ENCODE assay signal across 10 cellular contexts in the genomic region with DNA sequence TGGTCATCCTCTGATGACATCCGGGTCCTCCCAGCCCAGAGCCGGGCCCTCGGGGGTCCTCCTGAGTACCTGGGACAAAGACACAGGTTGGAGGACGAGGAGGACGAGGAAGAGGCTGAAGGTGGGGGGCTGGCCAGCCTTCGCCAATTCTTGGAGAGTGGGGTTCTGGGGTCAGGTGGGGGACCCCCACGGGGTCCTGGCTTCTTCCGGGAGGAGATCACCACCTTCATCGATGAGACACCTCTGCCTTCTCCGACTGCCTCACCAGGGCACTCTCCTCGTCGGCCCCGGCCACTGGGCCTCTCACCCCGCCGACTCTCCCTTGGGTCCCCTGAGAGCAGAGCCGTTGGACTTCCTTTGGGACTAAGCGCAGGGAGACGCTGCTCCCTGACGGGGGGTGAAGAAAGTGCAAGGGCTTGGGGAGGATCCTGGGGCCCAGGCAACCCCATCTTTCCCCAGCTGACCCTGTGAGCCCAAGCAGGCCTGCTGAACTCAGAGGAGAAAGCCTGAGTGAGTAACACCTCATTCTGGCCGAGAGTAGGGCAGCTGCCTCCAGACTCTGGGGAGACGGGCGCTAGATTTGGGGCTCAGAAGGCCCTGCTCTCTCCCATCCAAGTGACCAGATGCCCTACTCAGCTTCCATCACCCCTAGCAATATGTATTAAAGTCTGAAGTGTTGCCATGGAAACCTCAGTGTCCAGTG. TPM values are rescaled to one million over a fixed set of nuclear protein-coding genes. Genes with fewer than 3 reads are reported as not detected.
DNase-seq lines count a peak whose midpoint lies in the region; ATAC-seq, FAIRE-seq and TF ChIP-seq lines count a peak whose summit lies in the region.
"Had no signal": no experiment of that assay in that cellular context is flagged by ENCODE, and none has a peak within 500 bp of the region (broad histone marks: within the 10 kb centered on the region; RNA-seq: fewer than 3 reads in every experiment).

No MANE protein-coding gene starts in this region.

- H3K4me1 Mint-ChIP-seq in activated naive CD4-positive, alpha-beta T cell treated with anti-CD3 and anti-CD28 coated beads, Interleukin-2, amount 10 ng/mL, durations not matched to agents 7 days and 5 days = peaks cover 27% of the 10 kb centered on the region
- H3K4me1 Mint-ChIP-seq in activated T-helper 1 cell treated with anti-CD3 and anti-CD28 coated beads, Interleukin-12 subunit alpha, Interleukin-12 subunit beta, Interleukin-2, Interleukin-4 antibody, amounts not matched to agents 30 ng/mL and 10 ng/mL and 1 ng/mL, durations not matched to agents 14 hours and 24 hours and 36 hours (ENCODE audit: low read depth) = peaks cover 37% of the 10 kb centered on the region

- no peak for ATAC-seq in thoracic aorta (ENCODE audit: insufficient number of reproducible peaks, low FRiP score, low read depth)

- no peaks in the 10 kb centered on the region for H3K36me3 ChIP-seq in kidney (ENCODE audit: control insufficient read depth in 1 of 2, insufficient read depth in 2 of 2, low read length in 2 of 2)
- H3K36me3 ChIP-seq in thoracic aorta = peaks cover 9% of the 10 kb centered on the region
- H3K36me3 ChIP-seq: colonic mucosa had no signal

- no peak for FAIRE-seq in kidney (lab: Jason Lieb, UNC)
- FAIRE-seq: GM18507 had no signal

- no peak overlapping the region for H3K27ac ChIP-seq in kidney (ENCODE audit: low read depth in 2 of 2, low read length in 2 of 2)
- peak overlapping the region; percentile 27 to 43 for H3K27ac ChIP-seq in thoracic aorta
- H3K27ac ChIP-seq: colonic mucosa had no signal

- peaks cover 99% of the 10 kb centered on the region for H3K27me3 Mint-ChIP-seq in activated naive CD4-positive, alpha-beta T cell treated with anti-CD3 and anti-CD28 coated beads, Interleukin-2, amount 10 ng/mL, durations not matched to agents 7 days and 5 days
- H3K27me3 Mint-ChIP-seq in activated T-helper 1 cell treated with anti-CD3 and anti-CD28 coated beads, Interleukin-12 subunit alpha, Interleukin-12 subunit beta, Interleukin-2, Interleukin-4 antibody, amounts not matched to agents 30 ng/mL and 10 ng/mL and 1 ng/mL, durations not matched to agents 14 hours and 24 hours and 36 hours (ENCODE audit: insufficient read depth) = peaks cover 52% of the 10 kb centered on the region

- CTCF ChIA-PET in activated naive CD4-positive, alpha-beta T cell treated with anti-CD3 and anti-CD28 coated beads, Interleukin-2, amount 10 ng/mL, durations not matched to agents 7 days and 5 days (lab: Charles Lee) = interaction anchor here (0.8 to 7.8 kb wide), 8 partner anchors 12 to 138 kb away, joined by 3 to 91 read pairs (median 4); a partner anchor contains a TSS

- H3K27ac Mint-ChIP-seq in activated naive CD4-positive, alpha-beta T cell treated with anti-CD3 and anti-CD28 coated beads, Interleukin-2, amount 10 ng/mL, durations not matched to agents 7 days and 5 days = no peak overlapping the region
- H3K27ac Mint-ChIP-seq in activated T-helper 1 cell treated with anti-CD3 and anti-CD28 coated beads, Interleukin-12 subunit alpha, Interleukin-12 subunit beta, Interleukin-2, Interleukin-4 antibody, amounts not matched to agents 30 ng/mL and 10 ng/mL and 1 ng/mL, durations not matched to agents 14 hours and 24 hours and 36 hours = peak overlapping the region; percentile 14

- intact Hi-C loops in activated T-helper 1 cell treated with anti-CD3 and anti-CD28 coated beads, Interleukin-12 subunit alpha, Interleukin-12 subunit beta, Interleukin-2, Interleukin-4 antibody, amounts not matched to agents 30 ng/mL and 10 ng/mL and 1 ng/mL, durations not matched to agents 14 hours and 24 hours and 36 hours (cut with micrococcal nuclease) = loop anchor here (5.0 kb wide), 1 partner anchor 55 kb away; a partner anchor contains a TSS
- intact Hi-C loops in kidney (cut with DNase I) = loop anchor here (10.0 kb wide), 1 partner anchor 72 kb away; a partner anchor contains a TSS

- peak overlapping the region; percentile 39 for H3K4me3 Mint-ChIP-seq in activated naive CD4-positive, alpha-beta T cell treated with anti-CD3 and anti-CD28 coated beads, Interleukin-2, amount 10 ng/mL, durations not matched to agents 7 days and 5 days
- H3K4me3 Mint-ChIP-seq in activated T-helper 1 cell treated with anti-CD3 and anti-CD28 coated beads, Interleukin-12 subunit alpha, Interleukin-12 subunit beta, Interleukin-2, Interleukin-4 antibody, amounts not matched to agents 30 ng/mL and 10 ng/mL and 1 ng/mL, durations not matched to agents 14 hours and 24 hours and 36 hours = peak overlapping the region; percentile 61

- H3K4me3 ChIP-seq in kidney (ENCODE audit: low read length in 2 of 2) (no peak overlapping the region), thoracic aorta (peak overlapping the region; percentile 55)
- H3K4me3 ChIP-seq: colonic mucosa had no signal

- peaks cover 0 to 23% of the 10 kb centered on the region in 2 donors for H3K4me1 ChIP-seq in kidney (ENCODE audit: control insufficient read depth in 1 of 2, insufficient read depth in 1 of 2, low read depth in 1 of 2, low read length in 2 of 2)
- H3K4me1 ChIP-seq in thoracic aorta (ENCODE audit: control insufficient read depth in 1 of 2, low read depth in 2 of 2) = peaks cover 11 to 40% of the 10 kb centered on the region in 2 donors
- H3K4me1 ChIP-seq: colonic mucosa had no signal

- no peak for TF ChIP-seq CTCF in kidney (IDR thresholded peaks at IDR 0.05; ENCODE audit: borderline replicate concordance, extremely low read depth, insufficient read depth)
- no peak for TF ChIP-seq CTCF in thoracic aorta (IDR thresholded peaks at IDR 0.05)

- H3K27me3 ChIP-seq in thoracic aorta (replicated peaks; ENCODE audit: insufficient read depth) = peaks cover 10% of the 10 kb centered on the region

- H3K9me3 ChIP-seq in kidney (ENCODE audit: control insufficient read depth in 1 of 2, low read length in 2 of 2) (no peaks in the 10 kb centered on the region), thoracic aorta (no peaks in the 10 kb centered on the region)
- H3K9me3 ChIP-seq: colonic mucosa had no signal

- H3K9ac ChIP-seq in kidney (ENCODE audit: low read length in 2 of 2) = no peak overlapping the region

- no peaks in the 10 kb centered on the region for H3K9me3 Mint-ChIP-seq in activated naive CD4-positive, alpha-beta T cell treated with anti-CD3 and anti-CD28 coated beads, Interleukin-2, amount 10 ng/mL, durations not matched to agents 7 days and 5 days
- no peaks in the 10 kb centered on the region for H3K9me3 Mint-ChIP-seq in activated T-helper 1 cell treated with anti-CD3 and anti-CD28 coated beads, Interleukin-12 subunit alpha, Interleukin-12 subunit beta, Interleukin-2, Interleukin-4 antibody, amounts not matched to agents 30 ng/mL and 10 ng/mL and 1 ng/mL, durations not matched to agents 14 hours and 24 hours and 36 hours

- H3K36me3 Mint-ChIP-seq in activated naive CD4-positive, alpha-beta T cell treated with anti-CD3 and anti-CD28 coated beads, Interleukin-2, amount 10 ng/mL, durations not matched to agents 7 days and 5 days = no peaks in the 10 kb centered on the region
- no peaks in the 10 kb centered on the region for H3K36me3 Mint-ChIP-seq in activated T-helper 1 cell treated with anti-CD3 and anti-CD28 coated beads, Interleukin-12 subunit alpha, Interleukin-12 subunit beta, Interleukin-2, Interleukin-4 antibody, amounts not matched to agents 30 ng/mL and 10 ng/mL and 1 ng/mL, durations not matched to agents 14 hours and 24 hours and 36 hours (ENCODE audit: low read depth)

- DNase-seq in activated naive CD4-positive, alpha-beta T cell treated with anti-CD3 and anti-CD28 coated beads, Interleukin-2, amount 10 ng/mL, durations not matched to agents 7 days and 5 days = no peak
- DNase-seq in activated naive CD4-positive, alpha-beta T cell (lab: John Stamatoyannopoulos, UW) = no peak
- DNase-seq in activated T-helper 1 cell treated with anti-CD3 and anti-CD28 coated beads, Interleukin-12 subunit alpha, Interleukin-12 subunit beta, Interleukin-2, Interleukin-4 antibody, amounts not matched to agents 30 ng/mL and 10 ng/mL and 1 ng/mL, durations not matched to agents 14 hours and 24 hours and 36 hours (ENCODE audit: low spot score) = no peak
- peak; percentile 79 for DNase-seq in kidney
- DNase-seq in thoracic aorta (ENCODE audit: low spot score) = no peak
- no peak for DNase-seq in NCI-H2081 (lab: John Stamatoyannopoulos, UW)
- no peak for DNase-seq in kidney tubule cell (ENCODE audit: low spot score)
- no peak for DNase-seq in H4 (ENCODE audit: low spot score)

RNA-seq across cellular contexts. Expression of a gene that starts 1.3 kb away (rescaled TPM):
- total RNA-seq in activated T-helper 1 cell treated with anti-CD3 and anti-CD28 coated beads, Interleukin-12 subunit alpha, Interleukin-12 subunit beta, Interleukin-2, Interleukin-4 antibody, amounts not matched to agents 30 ng/mL and 10 ng/mL and 1 ng/mL, durations not matched to agents 14 hours and 24 hours and 36 hours = 3.5 and 4.0 TPM in 2 replicates
- 17.0 TPM for total RNA-seq in kidney
- polyA plus RNA-seq in kidney (ENCODE audit: insufficient read depth, low read depth, low replicate concordance) = 18.5 TPM
- 10 to 100 TPM; 66.1 to 77.7 TPM for total RNA-seq in thoracic aorta
- total RNA-seq in H4 (2014; rRNA removed; shearing (Covaris generic)) = 29.5 and 35.2 TPM in 2 replicates

RNA-seq across cellular contexts. Expression of a gene that starts 5.3 kb away (rescaled TPM):
- total RNA-seq in activated T-helper 1 cell treated with anti-CD3 and anti-CD28 coated beads, Interleukin-12 subunit alpha, Interleukin-12 subunit beta, Interleukin-2, Interleukin-4 antibody, amounts not matched to agents 30 ng/mL and 10 ng/mL and 1 ng/mL, durations not matched to agents 14 hours and 24 hours and 36 hours = 0.29 and 0.32 TPM in 2 replicates
- total RNA-seq in kidney (5.0 TPM), thoracic aorta (1 to 10 TPM; 1.1 to 3.1 TPM)
- 9.8 TPM for polyA plus RNA-seq in kidney (ENCODE audit: insufficient read depth, low read depth, low replicate concordance)
- 8.5 and 13.8 TPM in 2 replicates for total RNA-seq in H4 (2014; rRNA removed; shearing (Covaris generic))

RNA-seq across cellular contexts. Expression of a gene that starts 13.8 kb away (rescaled TPM):
- 1.6 and 1.7 TPM in 2 replicates for total RNA-seq in activated T-helper 1 cell treated with anti-CD3 and anti-CD28 coated beads, Interleukin-12 subunit alpha, Interleukin-12 subunit beta, Interleukin-2, Interleukin-4 antibody, amounts not matched to agents 30 ng/mL and 10 ng/mL and 1 ng/mL, durations not matched to agents 14 hours and 24 hours and 36 hours
- total RNA-seq in kidney (2.6 TPM), thoracic aorta (10 to 100 TPM in 1 of 2 donors, 1 to 10 TPM in 1; 9.3 to 16.6 TPM)
- 1.4 TPM for polyA plus RNA-seq in kidney (ENCODE audit: insufficient read depth, low read depth, low replicate concordance)
- total RNA-seq in H4 (2014; rRNA removed; shearing (Covaris generic)) = 0.12 and 1.0 TPM in 2 replicates

RNA-seq across cellular contexts. Expression of a gene that starts 24.2 kb away (rescaled TPM):
- 27.2 and 32.5 TPM in 2 replicates for total RNA-seq in activated T-helper 1 cell treated with anti-CD3 and anti-CD28 coated beads, Interleukin-12 subunit alpha, Interleukin-12 subunit beta, Interleukin-2, Interleukin-4 antibody, amounts not matched to agents 30 ng/mL and 10 ng/mL and 1 ng/mL, durations not matched to agents 14 hours and 24 hours and 36 hours
- 1.3 TPM for total RNA-seq in kidney
- polyA plus RNA-seq in kidney (ENCODE audit: insufficient read depth, low read depth, low replicate concordance) = 2.1 TPM
- total RNA-seq in thoracic aorta = 1 to 10 TPM; 1.8 to 1.9 TPM
- total RNA-seq in H4 (2014; rRNA removed; shearing (Covaris generic)) = 75.3 and 101 TPM in 2 replicates

RNA-seq across cellular contexts. Expression of a gene that starts 25.1 kb away (rescaled TPM):
- total RNA-seq in activated T-helper 1 cell treated with anti-CD3 and anti-CD28 coated beads, Interleukin-12 subunit alpha, Interleukin-12 subunit beta, Interleukin-2, Interleukin-4 antibody, amounts not matched to agents 30 ng/mL and 10 ng/mL and 1 ng/mL, durations not matched to agents 14 hours and 24 hours and 36 hours = 116 and 127 TPM in 2 replicates
- total RNA-seq in kidney = 75.5 TPM
- polyA plus RNA-seq in kidney (ENCODE audit: insufficient read depth, low read depth, low replicate concordance) = 52.3 TPM
- total RNA-seq in thoracic aorta = 10 to 100 TPM; 54.3 to 62.7 TPM
- 86.2 and 91.4 TPM in 2 replicates for total RNA-seq in H4 (2014; rRNA removed; shearing (Covaris generic))

Comparison
In these comparisons a context has a peak if more than half of its experiments do, and no peak if none do; other contexts are left out.
1. H3K27ac ChIP-seq: peak in thoracic aorta (2 of 2); none in kidney (0 of 2).